In genomic region chr1:227935826-227936225, GRCh38 we compare ENCODE assay signal across 1 cellular context.
TF ChIP-seq lines count a peak whose summit lies in the region.

No MANE protein-coding gene starts in this region.

TF ChIP-seq in HCT116, 20 proteins besides CTCF, POLR2A, EP300 and RAD21:
- TF ChIP-seq FOSL1 (IDR thresholded peaks at IDR 0.05; ENCODE audit: low read depth) (no peak), TCF7L2 (IDR thresholded peaks at IDR 0.05; ENCODE audit: borderline replicate concordance, extremely low read depth, insufficient read depth, insufficient read length) (no peak), ELF1 (IDR thresholded peaks at IDR 0.05; ENCODE audit: borderline replicate concordance, low read depth) (no peak), ATF3 (IDR thresholded peaks at IDR 0.05) (no peak), EGR1 (IDR thresholded peaks at IDR 0.05; ENCODE audit: low read depth) (no peak), CEBPB (IDR thresholded peaks at IDR 0.05; ENCODE audit: low read depth) (no peak), ZFX (IDR thresholded peaks at IDR 0.05) (no peak)
